7 cellular contexts compared by ENCODE assay signal in genomic region chr4:150853882-150854281, GRCh38.
"Had no signal": no experiment of that assay in that cellular context is flagged by ENCODE, and none has a peak within 500 bp of the region (broad histone marks: within the 10 kb centered on the region; RNA-seq: fewer than 3 reads in every experiment).

No MANE protein-coding gene starts in this region.

- ATAC-seq: K562 had no signal

- H2AFZ ChIP-seq: GM23248 had no signal

- H3K27ac ChIP-seq: GM23248 had no signal

- H3K9ac ChIP-seq: GM23248 had no signal

- FAIRE-seq: HTR-8/SVneo, K562 had no signal

- DNase-seq: GM23248, GOT3, H9, HCEC 1CT, IMR-90 had no signal

- H3K4me3 ChIP-seq: GM23248, K562 had no signal
